In genomic region chr11:110580571-110580970, GRCh38 we compare ENCODE assay signal across 9 cellular contexts.
"Had no signal": no experiment of that assay in that cellular context is flagged by ENCODE, and none has a peak within 500 bp of the region (broad histone marks: within the 10 kb centered on the region; RNA-seq: fewer than 3 reads in every experiment).

No MANE protein-coding gene starts in this region.

- H3K9ac ChIP-seq: GM23248 had no signal

- H3K36me3 ChIP-seq: HAP-1 had no signal

- H3K27ac ChIP-seq: GM23248 had no signal

- H3K4me1 ChIP-seq: HAP-1 had no signal

- H3K4me3 ChIP-seq: GM23248, GM23338, HAP-1 had no signal

- ATAC-seq: GM23338, HCT116 had no signal

- H2AFZ ChIP-seq: GM23248, GM23338 had no signal

- H3K4me2 ChIP-seq: GM23338 had no signal

- DNase-seq: GM23248, GOT3, H7, H9, HCEC 1CT, HFFc6 had no signal

- H3K9me3 ChIP-seq: HAP-1 had no signal
